13 cellular contexts compared by ENCODE assay signal in genomic region chr7:39621261-39621660, GRCh38. TPM values are rescaled to one million over a fixed set of nuclear protein-coding genes. Genes with fewer than 3 reads are reported as not detected.
DNase-seq lines count a peak whose midpoint lies in the region; ATAC-seq and TF ChIP-seq lines count a peak whose summit lies in the region.
"Had no signal": no experiment of that assay in that cellular context is flagged by ENCODE, and none has a peak within 500 bp of the region (broad histone marks: within the 10 kb centered on the region; RNA-seq: fewer than 3 reads in every experiment).

No MANE protein-coding gene starts in this region.

- no peak overlapping the region for H3K4me3 ChIP-seq in PC-3 (ENCODE audit: low read length)
- H3K4me3 ChIP-seq in skeletal muscle cell (ENCODE audit: low read depth, low read length) = no peak overlapping the region
- H3K4me3 ChIP-seq: cardiac muscle cell, suprapubic skin had no signal

- ATAC-seq in PC-3 = peak; percentile 7
- no peak for ATAC-seq in HG02870 (IDR thresholded peaks at IDR 0.05; ENCODE audit: unreplicated experiment)
- ATAC-seq: right cardiac atrium had no signal

- H3K27me3 ChIP-seq in PC-3 (ENCODE audit: low read length) = no peaks in the 10 kb centered on the region
- H3K27me3 ChIP-seq: cardiac muscle cell, suprapubic skin had no signal

- intact Hi-C loops in PC-3 (cut with micrococcal nuclease) = loop anchor here (5.0 kb wide), 1 partner anchor 326 kb away; no protein-coding TSS in a partner anchor

- no peak overlapping the region for H2AFZ ChIP-seq in PC-3 (ENCODE audit: low read length)

- POLR2A ChIA-PET in PC-3 (lab: Charles Lee; ENCODE audit: unreplicated experiment) = interaction anchor here (0.6 kb wide), 1 partner anchor 37 kb away, joined by 3 read pairs; no protein-coding TSS in a partner anchor

- H3K4me1 ChIP-seq in PC-3 (ENCODE audit: insufficient read depth, low read length) = peaks cover 45% of the 10 kb centered on the region

- peaks cover 18% of the 10 kb centered on the region for H4K20me1 ChIP-seq in PC-3 (ENCODE audit: low read length)

- DNase-seq in ELR (ENCODE audit: low read depth) (peak; percentile 98), PC-3 (peak; percentile 83), epithelial cell of prostate (ENCODE audit: low read depth, low spot score) (peak; percentile 50), skeletal muscle cell (ENCODE audit: low read depth) (peak; percentile 88), NCI-H128 (lab: John Stamatoyannopoulos, UW; ENCODE audit: unreplicated experiment) (no peak), occipital lobe (lab: John Stamatoyannopoulos, UW) (no peak)
- DNase-seq in stimulated activated CD4-positive, alpha-beta T cell treated with anti-CD3 and anti-CD28 coated beads, Interleukin-4, amount 100 ng/mL, for 1 hour = no peak
- DNase-seq: Calu3, NCI-H2107, right cardiac atrium had no signal

- no peak overlapping the region for H3K9ac ChIP-seq in PC-3 (ENCODE audit: low read length)

- H3K79me2 ChIP-seq in PC-3 (ENCODE audit: low read length) = peaks cover 40% of the 10 kb centered on the region

- TF ChIP-seq CTCF in PC-3 (conservative IDR thresholded peaks at IDR 0.05; ENCODE audit: low read depth, low read length) = no peak

- peak overlapping the region; percentile 44 for H3K4me2 ChIP-seq in PC-3 (ENCODE audit: low read length)

- no peaks in the 10 kb centered on the region for H3K36me3 ChIP-seq in PC-3 (ENCODE audit: low read depth, low read length)
- H3K36me3 ChIP-seq: cardiac muscle cell, suprapubic skin had no signal

- no TSS peak for BruUV-seq in PC-3 (replicated peaks; lab: Mats Ljungman, UMichigan)

- no peaks in the 10 kb centered on the region for H3K9me2 ChIP-seq in PC-3 (replicated peaks; ENCODE audit: low read length)

- CTCF ChIA-PET in PC-3 (lab: Charles Lee) = interaction anchor here (0.6 to 1.4 kb wide), 3 partner anchors 12 to 41 kb away, joined by 3 to 9 read pairs (median 3); no protein-coding TSS in a partner anchor

- H3K27ac ChIP-seq in PC-3 (ENCODE audit: low read length) = peak overlapping the region; percentile 61
- H3K27ac ChIP-seq in epithelial cell of prostate = peak overlapping the region; percentile 93
- H3K27ac ChIP-seq: cardiac muscle cell, suprapubic skin had no signal

- H3F3A ChIP-seq in PC-3 (ENCODE audit: low read length, unreplicated experiment) = peaks cover 4% of the 10 kb centered on the region

- H3K9me3 ChIP-seq in PC-3 (ENCODE audit: low read length) = no peaks in the 10 kb centered on the region
- H3K9me3 ChIP-seq: suprapubic skin had no signal

RNA-seq across cellular contexts. Expression of gene RALA, which starts 2.1 kb away (rescaled TPM):
- 7.5 and 12.9 TPM in 2 replicates for total RNA-seq in PC-3 (2014; rRNA removed)
- total RNA-seq in occipital lobe = 39.3 TPM

RNA-seq across cellular contexts. Expression of gene YAE1, which starts 55.1 kb away (rescaled TPM):
- total RNA-seq in PC-3 (2014; rRNA removed) (14.7 and 23.6 TPM in 2 replicates), occipital lobe (51.9 TPM)

Comparison
In these comparisons a context has a peak if more than half of its experiments do, and no peak if none do; other contexts are left out.
1. DNase-seq: peak in ELR (single experiment), PC-3 (single experiment), epithelial cell of prostate (single experiment) and skeletal muscle cell (single experiment); none in NCI-H128 (single experiment), occipital lobe (single experiment) and stimulated activated CD4-positive, alpha-beta T cell treated with anti-CD3 and anti-CD28 coated beads, Interleukin-4, amount 100 ng/mL, for 1 hour (single experiment).